In genomic region chr22:20130739-20131592, GRCh38 we compare ENCODE assay signal across 8 cellular contexts. TPM values are rescaled to one million over a fixed set of nuclear protein-coding genes. Genes with fewer than 3 reads are reported as not detected.
A peak's percentile ranks its signal among the peaks of the same experiment; 100 is the strongest.
DNase-seq lines count a peak whose midpoint lies in the region; ATAC-seq lines count a peak whose summit lies in the region.

No MANE protein-coding gene starts in this region.

- ATAC-seq in GM21528 (IDR thresholded peaks at IDR 0.05; ENCODE audit: low FRiP score, unreplicated experiment) (peak; percentile 40), left lobe of liver (peak; percentile 80)

- peak overlapping the region; percentile 69 for H3K4me3 Mint-ChIP-seq in activated CD4-positive, alpha-beta T cell treated with anti-CD3 and anti-CD28 coated beads, Interleukin-2, amount 10 ng/mL, durations not matched to agents 7 days and 5 days

- CTCF ChIA-PET in activated CD4-positive, alpha-beta T cell treated with anti-CD3 and anti-CD28 coated beads, Interleukin-2, amount 10 ng/mL, durations not matched to agents 7 days and 5 days (lab: Charles Lee) = interaction anchor here (0.7 to 0.9 kb wide), 2 partner anchors 22 to 108 kb away, joined by 3 read pairs; no protein-coding TSS in a partner anchor

- DNase-seq in COLO668 (lab: John Stamatoyannopoulos, UW; ENCODE audit: unreplicated experiment) (peak; percentile 50), M059J (ENCODE audit: low read depth) (peak; percentile 70), dedifferentiated amniotic fluid mesenchymal stem cell (ENCODE audit: extremely low spot score) (peak; percentile 31), left lobe of liver (ENCODE audit: low spot score) (peak; percentile 90), AML-193 (lab: John Stamatoyannopoulos, UW) (no peak)
- DNase-seq in activated CD4-positive, alpha-beta T cell treated with anti-CD3 and anti-CD28 coated beads, Interleukin-2, amount 10 ng/mL, durations not matched to agents 7 days and 5 days = peak; percentile 72
- DNase-seq in stimulated activated CD4-positive, alpha-beta T cell treated with anti-CD3 and anti-CD28 coated beads, Interleukin-1b, Interleukin-23, amount 100 ng/mL, for 4 hours (ENCODE audit: low read depth in 2 of 2) = peak; percentile 65 to 85

- H3K36me3 Mint-ChIP-seq in activated CD4-positive, alpha-beta T cell treated with anti-CD3 and anti-CD28 coated beads, Interleukin-2, amount 10 ng/mL, durations not matched to agents 7 days and 5 days (ENCODE audit: low read depth) = peaks cover 5% of the 10 kb centered on the region

- POLR2A ChIA-PET in activated CD4-positive, alpha-beta T cell treated with anti-CD3 and anti-CD28 coated beads, Interleukin-2, amount 10 ng/mL, durations not matched to agents 7 days and 5 days (lab: Charles Lee) = interaction anchor here (0.6 kb wide), 1 partner anchor 112 kb away, joined by 3 read pairs; no protein-coding TSS in a partner anchor

- H3K4me1 Mint-ChIP-seq in activated CD4-positive, alpha-beta T cell treated with anti-CD3 and anti-CD28 coated beads, Interleukin-2, amount 10 ng/mL, durations not matched to agents 7 days and 5 days = peaks cover 18% of the 10 kb centered on the region

- no peaks in the 10 kb centered on the region for H3K9me3 Mint-ChIP-seq in activated CD4-positive, alpha-beta T cell treated with anti-CD3 and anti-CD28 coated beads, Interleukin-2, amount 10 ng/mL, durations not matched to agents 7 days and 5 days

- H3K27me3 Mint-ChIP-seq in activated CD4-positive, alpha-beta T cell treated with anti-CD3 and anti-CD28 coated beads, Interleukin-2, amount 10 ng/mL, durations not matched to agents 7 days and 5 days = no peaks in the 10 kb centered on the region

- peak overlapping the region; percentile 57 for H3K27ac Mint-ChIP-seq in activated CD4-positive, alpha-beta T cell treated with anti-CD3 and anti-CD28 coated beads, Interleukin-2, amount 10 ng/mL, durations not matched to agents 7 days and 5 days

RNA-seq across cellular contexts. Expression of gene ZDHHC8, which starts 0.6 kb away (rescaled TPM):
- total RNA-seq in M059J (2014; rRNA removed; shearing (Covaris generic)) = 3.0 and 12.1 TPM in 2 replicates
- 10 to 100 TPM; 57.9 to 58.9 TPM for total RNA-seq in activated CD4-positive, alpha-beta T cell treated with anti-CD3 and anti-CD28 coated beads, Interleukin-2, amount 10 ng/mL, durations not matched to agents 7 days and 5 days
- 37.3 TPM for total RNA-seq in left lobe of liver

RNA-seq across cellular contexts. Expression of gene TRMT2A, which starts 13.9 kb away (rescaled TPM):
- 17.9 and 21.0 TPM in 2 replicates for total RNA-seq in M059J (2014; rRNA removed; shearing (Covaris generic))
- total RNA-seq in activated CD4-positive, alpha-beta T cell treated with anti-CD3 and anti-CD28 coated beads, Interleukin-2, amount 10 ng/mL, durations not matched to agents 7 days and 5 days = 10 to 100 TPM; 85.5 to 91.4 TPM
- total RNA-seq in left lobe of liver = 36.7 TPM

RNA-seq across cellular contexts. Expression of gene RANBP1, which starts 15.1 kb away (rescaled TPM):
- total RNA-seq in M059J (2014; rRNA removed; shearing (Covaris generic)) = 828 and 1,137 TPM in 2 replicates
- 100 to 1,000 TPM; 229 to 234 TPM for total RNA-seq in activated CD4-positive, alpha-beta T cell treated with anti-CD3 and anti-CD28 coated beads, Interleukin-2, amount 10 ng/mL, durations not matched to agents 7 days and 5 days
- total RNA-seq in left lobe of liver = 47.0 TPM

RNA-seq across cellular contexts. Expression of gene CCDC188, which starts 19.9 kb away (rescaled TPM):
- 0.69 TPM in 1 of 2 replicates, not detected in the other for total RNA-seq in M059J (2014; rRNA removed; shearing (Covaris generic))
- total RNA-seq in activated CD4-positive, alpha-beta T cell treated with anti-CD3 and anti-CD28 coated beads, Interleukin-2, amount 10 ng/mL, durations not matched to agents 7 days and 5 days = under 1 TPM; 0.12 to 0.23 TPM
- not detected for total RNA-seq in left lobe of liver

RNA-seq across cellular contexts. Expression of gene DGCR8, which starts 50.9 kb away (rescaled TPM):
- total RNA-seq in M059J (2014; rRNA removed; shearing (Covaris generic)) = 13.5 and 18.2 TPM in 2 replicates
- 10 to 100 TPM; 51.2 to 54.5 TPM for total RNA-seq in activated CD4-positive, alpha-beta T cell treated with anti-CD3 and anti-CD28 coated beads, Interleukin-2, amount 10 ng/mL, durations not matched to agents 7 days and 5 days
- 26.9 TPM for total RNA-seq in left lobe of liver

Comparison
In these comparisons a context has a peak if more than half of its experiments do, and no peak if none do; other contexts are left out.
1. DNase-seq: peak in COLO668 (single experiment), M059J (single experiment), activated CD4-positive, alpha-beta T cell treated with anti-CD3 and anti-CD28 coated beads, Interleukin-2, amount 10 ng/mL, durations not matched to agents 7 days and 5 days (single experiment), dedifferentiated amniotic fluid mesenchymal stem cell (single experiment), left lobe of liver (single experiment) and stimulated activated CD4-positive, alpha-beta T cell treated with anti-CD3 and anti-CD28 coated beads, Interleukin-1b, Interleukin-23, amount 100 ng/mL, for 4 hours (2 of 2); none in AML-193 (0 of 2).